1 cellular context compared by ENCODE assay signal in genomic region chr3:130748520-130748919, GRCh38.
TF ChIP-seq lines count a peak whose summit lies in the region.

No MANE protein-coding gene starts in this region.

TF ChIP-seq in HepG2, 621 proteins besides CTCF, POLR2A, EP300 and RAD21:
- TF ChIP-seq ATF6 (CRISPR knock-in tag; conservative IDR thresholded peaks at IDR 0.05) (no peak), CREB1 (IDR thresholded peaks at IDR 0.05) (no peak), CREB1 (CRISPR knock-in tag; IDR thresholded peaks at IDR 0.05) (no peak), BRF2 (CRISPR knock-in tag; IDR thresholded peaks at IDR 0.05) (no peak), GATA4 (IDR thresholded peaks at IDR 0.05; ENCODE audit: borderline replicate concordance, low read depth) (no peak), HNRNPL (IDR thresholded peaks at IDR 0.05; ENCODE audit: low read depth, low read length) (no peak), FOXO4 (CRISPR knock-in tag; conservative IDR thresholded peaks at IDR 0.05) (no peak)
